8 cellular contexts compared by ENCODE assay signal in the genomic region with DNA sequence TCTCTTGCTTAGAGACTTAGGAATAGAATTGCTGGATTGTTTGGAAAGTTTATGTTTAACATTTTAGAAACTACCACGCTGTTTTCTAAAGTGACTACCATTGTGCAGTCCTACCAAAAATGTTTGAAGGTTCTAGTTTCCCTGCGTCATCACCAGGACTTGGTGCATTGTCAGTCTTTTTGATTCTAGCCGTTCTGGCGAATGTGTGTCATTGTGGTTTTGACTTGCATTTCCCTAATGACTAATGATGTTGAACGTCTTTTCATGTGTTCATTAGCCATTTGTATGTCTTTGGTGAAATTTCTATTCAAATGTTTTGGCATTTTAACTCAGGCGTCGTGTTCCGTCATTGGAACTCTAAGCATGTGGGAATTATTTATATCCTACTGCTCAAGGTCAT. TPM values are rescaled to one million over a fixed set of nuclear protein-coding genes. Genes with fewer than 3 reads are reported as not detected.
A peak's percentile ranks its signal among the peaks of the same experiment; 100 is the strongest.
DNase-seq lines count a peak whose midpoint lies in the region; ATAC-seq and TF ChIP-seq lines count a peak whose summit lies in the region.

No MANE protein-coding gene starts in this region.

- peaks cover 28% of the 10 kb centered on the region for H3K36me3 ChIP-seq in breast epithelium
- peaks cover 78% of the 10 kb centered on the region for H3K36me3 ChIP-seq in neutrophil

- TF ChIP-seq CTCF in MCF 10A (IDR thresholded peaks at IDR 0.05; ENCODE audit: unreplicated experiment) (no peak), breast epithelium (IDR thresholded peaks at IDR 0.05) (no peak), neutrophil (IDR thresholded peaks at IDR 0.05) (no peak)

- BruUV-seq in MCF 10A (replicated peaks; lab: Mats Ljungman, UMichigan) = no TSS peak

- peaks cover 100% of the 10 kb centered on the region for H3K36me3 Mint-ChIP-seq in MCF 10A (ENCODE audit: insufficient read depth, unreplicated experiment)
- H3K36me3 Mint-ChIP-seq in activated naive CD4-positive, alpha-beta T cell treated with anti-CD3 and anti-CD28 coated beads, Interleukin-2, amount 10 ng/mL, durations not matched to agents 7 days and 5 days = peaks cover 76% of the 10 kb centered on the region

- DNase-seq in MCF 10A (ENCODE audit: unreplicated experiment) (peak; percentile 32), breast epithelium (ENCODE audit: low spot score in 2 of 2) (no peak), SW480 (ENCODE audit: low spot score) (no peak), NCI-H146 treated with DMSO at 0.1 percent for 48 hours (lab: John Stamatoyannopoulos, UW; ENCODE audit: unreplicated experiment) (no peak)
- peak; percentile 32 for DNase-seq in activated naive CD4-positive, alpha-beta T cell treated with anti-CD3 and anti-CD28 coated beads, Interleukin-2, amount 10 ng/mL, durations not matched to agents 7 days and 5 days
- DNase-seq in stimulated activated naive CD8-positive, alpha-beta T cell treated with anti-CD3 and anti-CD28 coated beads, Interleukin-15, Interleukin-2, amounts not matched to agents 100 U/mL and 50 U/mL, for 24 hours = peak; percentile 44

- peaks cover 5% of the 10 kb centered on the region for H3K4me1 Mint-ChIP-seq in MCF 10A (ENCODE audit: insufficient read depth, unreplicated experiment)
- H3K4me1 Mint-ChIP-seq in activated naive CD4-positive, alpha-beta T cell treated with anti-CD3 and anti-CD28 coated beads, Interleukin-2, amount 10 ng/mL, durations not matched to agents 7 days and 5 days = peaks cover 21% of the 10 kb centered on the region

- CTCF ChIA-PET in MCF 10A (lab: Yijun Ruan, JAX) = no interaction called here
- CTCF ChIA-PET in activated naive CD4-positive, alpha-beta T cell treated with anti-CD3 and anti-CD28 coated beads, Interleukin-2, amount 10 ng/mL, durations not matched to agents 7 days and 5 days (lab: Charles Lee) = no interaction called here

- no peak for TF ChIP-seq POLR2A in breast epithelium (IDR thresholded peaks at IDR 0.05)

- H3K9me3 Mint-ChIP-seq in MCF 10A (ENCODE audit: unreplicated experiment) = peaks cover 5% of the 10 kb centered on the region
- H3K9me3 Mint-ChIP-seq in activated naive CD4-positive, alpha-beta T cell treated with anti-CD3 and anti-CD28 coated beads, Interleukin-2, amount 10 ng/mL, durations not matched to agents 7 days and 5 days = no peaks in the 10 kb centered on the region

- H3K27ac ChIP-seq in breast epithelium (no peak overlapping the region), neutrophil (peak overlapping the region; percentile 83)

- POLR2A ChIA-PET in MCF 10A (lab: Yijun Ruan, JAX) = no interaction called here

- H3K27ac Mint-ChIP-seq in MCF 10A (ENCODE audit: low read depth, unreplicated experiment) = peak overlapping the region; percentile 39
- peak overlapping the region; percentile 73 for H3K27ac Mint-ChIP-seq in activated naive CD4-positive, alpha-beta T cell treated with anti-CD3 and anti-CD28 coated beads, Interleukin-2, amount 10 ng/mL, durations not matched to agents 7 days and 5 days

- H3K9me3 ChIP-seq in breast epithelium (no peaks in the 10 kb centered on the region), neutrophil (no peaks in the 10 kb centered on the region)

- H3K4me3 Mint-ChIP-seq in MCF 10A (ENCODE audit: unreplicated experiment) = no peak overlapping the region
- no peak overlapping the region for H3K4me3 Mint-ChIP-seq in activated naive CD4-positive, alpha-beta T cell treated with anti-CD3 and anti-CD28 coated beads, Interleukin-2, amount 10 ng/mL, durations not matched to agents 7 days and 5 days

- H3K27me3 ChIP-seq in breast epithelium (no peaks in the 10 kb centered on the region), neutrophil (no peaks in the 10 kb centered on the region)

- H3K4me3 ChIP-seq in breast epithelium (no peak overlapping the region), neutrophil (ENCODE audit: low read depth in 1 of 2, low read length in 1 of 2) (no peak overlapping the region)

- peak; percentile 95 for ATAC-seq in stimulated activated naive CD8-positive, alpha-beta T cell treated with anti-CD3 and anti-CD28 coated beads, Interleukin-15, Interleukin-2, amounts not matched to agents 100 U/mL and 50 U/mL, for 24 hours
- no peak for ATAC-seq in HG03095 (IDR thresholded peaks at IDR 0.05; ENCODE audit: unreplicated experiment)

- intact Hi-C loops in MCF 10A (cut with micrococcal nuclease) = no loop called here
- intact Hi-C loops in breast epithelium (cut with DNase I; ENCODE audit: low total_unique reads) = no loop called here

- H3K4me1 ChIP-seq in breast epithelium = no peaks in the 10 kb centered on the region
- H3K4me1 ChIP-seq in neutrophil (ENCODE audit: control insufficient read depth in 1 of 2, insufficient read depth in 1 of 2, low read depth in 1 of 2, low read length in 1 of 2) = peaks cover 10 to 22% of the 10 kb centered on the region in 2 experiments

- H3K27me3 Mint-ChIP-seq in MCF 10A (ENCODE audit: insufficient read depth, unreplicated experiment) = no peaks in the 10 kb centered on the region
- H3K27me3 Mint-ChIP-seq in activated naive CD4-positive, alpha-beta T cell treated with anti-CD3 and anti-CD28 coated beads, Interleukin-2, amount 10 ng/mL, durations not matched to agents 7 days and 5 days = no peaks in the 10 kb centered on the region

RNA-seq across cellular contexts. Expression of a gene that starts 58.0 kb away (rescaled TPM):
- total RNA-seq in MCF 10A (2022) (129 and 148 TPM in 2 replicates), breast epithelium (100 to 1,000 TPM; 137 to 215 (median 197) TPM)

Comparison
In these comparisons a context has a peak if more than half of its experiments do, and no peak if none do; other contexts are left out.
1. DNase-seq: peak in MCF 10A (single experiment), activated naive CD4-positive, alpha-beta T cell treated with anti-CD3 and anti-CD28 coated beads, Interleukin-2, amount 10 ng/mL, durations not matched to agents 7 days and 5 days (single experiment) and stimulated activated naive CD8-positive, alpha-beta T cell treated with anti-CD3 and anti-CD28 coated beads, Interleukin-15, Interleukin-2, amounts not matched to agents 100 U/mL and 50 U/mL, for 24 hours (single experiment); none in breast epithelium (0 of 2), SW480 (single experiment) and NCI-H146 treated with DMSO at 0.1 percent for 48 hours (single experiment).